ENCODE assay signal across 8 cellular contexts in genomic region chr6:132962936-132963579, GRCh38.
A peak's percentile ranks its signal among the peaks of the same experiment; 100 is the strongest.
DNase-seq lines count a peak whose midpoint lies in the region; ATAC-seq and TF ChIP-seq lines count a peak whose summit lies in the region.

No MANE protein-coding gene starts in this region.

- intact Hi-C loops in esophagus muscularis mucosa (cut with DNase I) (loop anchor here (5.0 kb wide), 3 partner anchors 131 to 589 kb away; no protein-coding TSS in a partner anchor), testis (cut with DNase I; ENCODE audit: low total_unique reads) (no loop called here)

- TF ChIP-seq CTCF in esophagus muscularis mucosa (IDR thresholded peaks at IDR 0.05) (peak; percentile 59 to 71 (median 64)), nephron (IDR thresholded peaks at IDR 0.05; ENCODE audit: unreplicated experiment in 3 of 3) (peak; percentile 69 to 79 (median 69)), testis (IDR thresholded peaks at IDR 0.05) (peak; percentile 6 to 52 (median 33))

- peaks cover 10 to 17% (median 14%) of the 10 kb centered on the region in 4 donors for H3K4me1 ChIP-seq in esophagus muscularis mucosa
- H3K4me1 ChIP-seq in testis = no peaks in the 10 kb centered on the region

- no peaks in the 10 kb centered on the region for H3K36me3 Mint-ChIP-seq in nephron (ENCODE audit: low read depth)

- H3K4me3 ChIP-seq in esophagus muscularis mucosa (no peak overlapping the region), testis (no peak overlapping the region)

- peaks cover 53% of the 10 kb centered on the region for H3K4me1 Mint-ChIP-seq in nephron

- no peak overlapping the region for H3K27ac Mint-ChIP-seq in nephron

- DNase-seq in COLO829 (ENCODE audit: low spot score) = peak; percentile 53
- peak; percentile 20 for DNase-seq in NOMO-1 treated with DMSO at 0.1 percent for 48 hours (lab: John Stamatoyannopoulos, UW; ENCODE audit: unreplicated experiment)
- DNase-seq in activated CD8-positive, alpha-beta memory T cell treated with anti-CD3 and anti-CD28 coated beads, Interleukin-2, amount 50 U/mL, for 24 hours (ENCODE audit: extremely low read depth) = peak; percentile 21
- no peak for DNase-seq in esophagus muscularis mucosa (ENCODE audit: extremely low spot score)
- peak; percentile 81 for DNase-seq in testis

- TF ChIP-seq POLR2A in esophagus muscularis mucosa (IDR thresholded peaks at IDR 0.05; ENCODE audit: low read depth) (no peak), testis (IDR thresholded peaks at IDR 0.05) (no peak)

- ATAC-seq in GM19328 (IDR thresholded peaks at IDR 0.05; ENCODE audit: unreplicated experiment) = peak; percentile 81
- ATAC-seq in HG03469 (IDR thresholded peaks at IDR 0.05; ENCODE audit: unreplicated experiment) = peak; percentile 68

- no peaks in the 10 kb centered on the region for H3K9me3 ChIP-seq in esophagus muscularis mucosa
- H3K9me3 ChIP-seq in testis = no peaks in the 10 kb centered on the region

- no peaks in the 10 kb centered on the region for H3K27me3 Mint-ChIP-seq in nephron (ENCODE audit: low read depth)

- WGBS in esophagus muscularis mucosa = 77% methylated on average over 6 of the region's 6 CpGs
- WGBS in testis, 2 donors = 70 to 73% methylated on average over 6 of the region's 6 CpGs

- H3K4me3 Mint-ChIP-seq in nephron = no peak overlapping the region

- H3K27ac ChIP-seq in esophagus muscularis mucosa (replicated peaks in 1 of 4) = no peak overlapping the region
- H3K27ac ChIP-seq in testis = no peak overlapping the region

- H3K9me3 Mint-ChIP-seq in nephron = no peaks in the 10 kb centered on the region

- H3K27me3 ChIP-seq in esophagus muscularis mucosa = no peaks in the 10 kb centered on the region
- no peaks in the 10 kb centered on the region for H3K27me3 ChIP-seq in testis

- TF ChIP-seq EP300 in esophagus muscularis mucosa (IDR thresholded peaks at IDR 0.05) = no peak

- H3K36me3 ChIP-seq in esophagus muscularis mucosa = no peaks in the 10 kb centered on the region
- H3K36me3 ChIP-seq in testis (ENCODE audit: low read depth, missing control alignments) = no peaks in the 10 kb centered on the region
